11 cellular contexts compared by ENCODE assay signal in the genomic region with DNA sequence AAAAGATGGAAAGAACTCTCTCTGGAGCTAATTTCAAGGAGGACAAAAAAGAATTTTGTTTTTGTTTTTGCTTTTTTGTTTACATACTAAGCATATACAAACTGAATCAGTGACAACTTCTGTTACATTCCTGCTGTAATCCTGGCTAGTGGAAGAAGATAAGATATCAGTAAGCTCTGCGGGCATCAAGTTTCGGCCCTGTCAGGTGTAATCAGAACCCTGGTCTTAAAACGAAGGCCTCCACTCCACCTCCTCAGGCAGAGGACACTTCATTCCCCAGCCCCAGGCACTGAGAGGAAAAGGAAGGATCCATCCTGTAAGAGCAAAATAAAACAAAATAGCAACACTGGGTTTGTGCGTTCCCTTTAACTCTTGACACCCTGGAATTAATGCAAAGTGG.
DNase-seq lines count a peak whose midpoint lies in the region; ATAC-seq and TF ChIP-seq lines count a peak whose summit lies in the region.
"Had no signal": no experiment of that assay in that cellular context is flagged by ENCODE, and none has a peak within 500 bp of the region (broad histone marks: within the 10 kb centered on the region; RNA-seq: fewer than 3 reads in every experiment).

No MANE protein-coding gene starts in this region.

- no peak overlapping the region for H3K9ac ChIP-seq in skeletal muscle tissue (ENCODE audit: low read depth in 1 of 3, low read length in 3 of 3)

- peak overlapping the region; percentile 2 for H3K27ac ChIP-seq in hepatocyte
- peak overlapping the region; percentile 22 for H3K27ac ChIP-seq in skeletal muscle tissue (ENCODE audit: low read depth, low read length)
- H3K27ac ChIP-seq in WERI-Rb-1 = no peak overlapping the region

- peak; percentile 54 for ATAC-seq in SK-N-SH treated with all-trans-retinoic acid at 6 μM for 48 hours
- ATAC-seq in HG02642 (IDR thresholded peaks at IDR 0.05; ENCODE audit: poor library complexity, unreplicated experiment) = no peak
- ATAC-seq: activated naive CD8-positive, alpha-beta T cell treated with anti-CD3 and anti-CD28 coated beads, Interleukin-2, amount 50 U/mL, for 24 hours; K562 had no signal

- no peak overlapping the region for H3K27ac Mint-ChIP-seq in activated CD4-positive, alpha-beta memory T cell treated with anti-CD3 and anti-CD28 coated beads for 36 hours
- H3K27ac Mint-ChIP-seq: activated naive CD8-positive, alpha-beta T cell treated with anti-CD3 and anti-CD28 coated beads, Interleukin-2, amount 50 U/mL, for 24 hours had no signal

- 15% methylated on average over 4 of the region's 4 CpGs for WGBS in hepatocyte (ENCODE audit: low lambda C conversion rate, missing lambda C conversion rate)

- CTCF ChIA-PET in activated CD4-positive, alpha-beta memory T cell treated with anti-CD3 and anti-CD28 coated beads for 36 hours (lab: Charles Lee) = no interaction called here

- no peak overlapping the region for H3K4me2 ChIP-seq in hepatocyte

- H3K4me3 ChIP-seq in H7 (ENCODE audit: insufficient read depth, low read depth, low read length) = no peak overlapping the region
- no peak overlapping the region for H3K4me3 ChIP-seq in hepatocyte
- H3K4me3 ChIP-seq in skeletal muscle tissue (ENCODE audit: low read length in 3 of 3) = no peak overlapping the region
- H3K4me3 ChIP-seq in WERI-Rb-1 (ENCODE audit: low read depth, low read length) = no peak overlapping the region
- H3K4me3 ChIP-seq: K562 had no signal

- H3K4me1 Mint-ChIP-seq in activated CD4-positive, alpha-beta memory T cell treated with anti-CD3 and anti-CD28 coated beads for 36 hours (ENCODE audit: low read depth) = no peaks in the 10 kb centered on the region

- H3K27me3 ChIP-seq in H7 (ENCODE audit: control insufficient read depth, insufficient read depth, low read length) (no peaks in the 10 kb centered on the region), hepatocyte (no peaks in the 10 kb centered on the region), skeletal muscle tissue (ENCODE audit: control insufficient read depth in 3 of 3, insufficient read depth in 3 of 3, low read length in 3 of 3) (no peaks in the 10 kb centered on the region), WERI-Rb-1 (ENCODE audit: insufficient read depth, low read depth, severe bottlenecking) (no peaks in the 10 kb centered on the region)

- peaks cover 25% of the 10 kb centered on the region for H3K4me1 ChIP-seq in hepatocyte (ENCODE audit: insufficient read depth)
- peaks cover 16 to 23% (median 21%) of the 10 kb centered on the region in 3 donors for H3K4me1 ChIP-seq in skeletal muscle tissue (ENCODE audit: control insufficient read depth in 3 of 3, insufficient read depth in 3 of 3, low read length in 3 of 3)

- H3K9me3 Mint-ChIP-seq in activated CD4-positive, alpha-beta memory T cell treated with anti-CD3 and anti-CD28 coated beads for 36 hours = no peaks in the 10 kb centered on the region
- H3K9me3 Mint-ChIP-seq: activated naive CD8-positive, alpha-beta T cell treated with anti-CD3 and anti-CD28 coated beads, Interleukin-2, amount 50 U/mL, for 24 hours had no signal

- no peaks in the 10 kb centered on the region for H4K20me1 ChIP-seq in hepatocyte (ENCODE audit: insufficient read depth, poor library complexity, severe bottlenecking)

- peaks cover 29% of the 10 kb centered on the region for H3K27me3 Mint-ChIP-seq in activated CD4-positive, alpha-beta memory T cell treated with anti-CD3 and anti-CD28 coated beads for 36 hours

- H3K36me3 ChIP-seq in H7 (replicated peaks; ENCODE audit: control insufficient read depth, insufficient read depth, low read length) (no peaks in the 10 kb centered on the region), hepatocyte (replicated peaks; ENCODE audit: insufficient read depth, low read depth) (no peaks in the 10 kb centered on the region), skeletal muscle tissue (ENCODE audit: control insufficient read depth in 3 of 3, insufficient read depth in 3 of 3, low read length in 3 of 3) (no peaks in the 10 kb centered on the region), WERI-Rb-1 (no peaks in the 10 kb centered on the region)

- H3K36me3 Mint-ChIP-seq in activated CD4-positive, alpha-beta memory T cell treated with anti-CD3 and anti-CD28 coated beads for 36 hours = no peaks in the 10 kb centered on the region

- H3K4me3 Mint-ChIP-seq in activated CD4-positive, alpha-beta memory T cell treated with anti-CD3 and anti-CD28 coated beads for 36 hours = no peak overlapping the region
- H3K4me3 Mint-ChIP-seq: activated naive CD8-positive, alpha-beta T cell treated with anti-CD3 and anti-CD28 coated beads, Interleukin-2, amount 50 U/mL, for 24 hours had no signal

- POLR2A ChIA-PET in activated CD4-positive, alpha-beta memory T cell treated with anti-CD3 and anti-CD28 coated beads for 36 hours (lab: Charles Lee) = no interaction called here

- no peak overlapping the region for H2AFZ ChIP-seq in hepatocyte

- no peak for TF ChIP-seq CTCF in hepatocyte (IDR thresholded peaks at IDR 0.05; ENCODE audit: poor library complexity)
- TF ChIP-seq CTCF in WERI-Rb-1 (IDR thresholded peaks at IDR 0.05; ENCODE audit: low read depth, low read length) = no peak

- DNase-seq in H7 (peak; percentile 19), hepatocyte (ENCODE audit: low spot score) (no peak), WERI-Rb-1 (no peak)
- DNase-seq in activated CD4-positive, alpha-beta memory T cell treated with anti-CD3 and anti-CD28 coated beads for 36 hours = no peak
- no peak for DNase-seq in stimulated activated CD4-positive, alpha-beta T cell treated with anti-CD3 and anti-CD28 coated beads, Interleukin-15, amount 100 ng/mL, for 24 hours
- DNase-seq: activated naive CD8-positive, alpha-beta T cell treated with anti-CD3 and anti-CD28 coated beads, Interleukin-2, amount 50 U/mL, for 24 hours; erythroblast had no signal

- H3K9me2 ChIP-seq in hepatocyte (replicated peaks; ENCODE audit: insufficient read depth) = no peaks in the 10 kb centered on the region

- H3K79me2 ChIP-seq in hepatocyte = no peaks in the 10 kb centered on the region

- H3K9me3 ChIP-seq in hepatocyte (ENCODE audit: low read depth) (no peaks in the 10 kb centered on the region), skeletal muscle tissue (ENCODE audit: control insufficient read depth in 3 of 3, low read length in 3 of 3) (no peaks in the 10 kb centered on the region), WERI-Rb-1 (ENCODE audit: severe bottlenecking) (no peaks in the 10 kb centered on the region)

- intact Hi-C loops in activated CD4-positive, alpha-beta memory T cell treated with anti-CD3 and anti-CD28 coated beads for 36 hours (cut with micrococcal nuclease) = no loop called here

TF ChIP-seq in SK-N-SH treated with all-trans-retinoic acid at 6 μM for 48 hours, 23 proteins besides CTCF, POLR2A, EP300 and RAD21:
- TF ChIP-seq, protein P1, sequence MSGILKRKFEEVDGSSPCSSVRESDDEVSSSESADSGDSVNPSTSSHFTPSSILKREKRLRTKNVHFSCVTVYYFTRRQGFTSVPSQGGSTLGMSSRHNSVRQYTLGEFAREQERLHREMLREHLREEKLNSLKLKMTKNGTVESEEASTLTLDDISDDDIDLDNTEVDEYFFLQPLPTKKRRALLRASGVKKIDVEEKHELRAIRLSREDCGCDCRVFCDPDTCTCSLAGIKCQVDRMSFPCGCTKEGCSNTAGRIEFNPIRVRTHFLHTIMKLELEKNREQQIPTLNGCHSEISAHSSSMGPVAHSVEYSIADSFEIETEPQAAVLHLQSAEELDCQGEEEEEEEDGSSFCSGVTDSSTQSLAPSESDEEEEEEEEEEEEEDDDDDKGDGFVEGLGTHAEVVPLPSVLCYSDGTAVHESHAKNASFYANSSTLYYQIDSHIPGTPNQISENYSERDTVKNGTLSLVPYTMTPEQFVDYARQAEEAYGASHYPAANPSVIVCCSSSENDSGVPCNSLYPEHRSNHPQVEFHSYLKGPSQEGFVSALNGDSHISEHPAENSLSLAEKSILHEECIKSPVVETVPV (CRISPR knock-in tag; IDR thresholded peaks at IDR 0.05) = no peak
- TF ChIP-seq, protein P2, sequence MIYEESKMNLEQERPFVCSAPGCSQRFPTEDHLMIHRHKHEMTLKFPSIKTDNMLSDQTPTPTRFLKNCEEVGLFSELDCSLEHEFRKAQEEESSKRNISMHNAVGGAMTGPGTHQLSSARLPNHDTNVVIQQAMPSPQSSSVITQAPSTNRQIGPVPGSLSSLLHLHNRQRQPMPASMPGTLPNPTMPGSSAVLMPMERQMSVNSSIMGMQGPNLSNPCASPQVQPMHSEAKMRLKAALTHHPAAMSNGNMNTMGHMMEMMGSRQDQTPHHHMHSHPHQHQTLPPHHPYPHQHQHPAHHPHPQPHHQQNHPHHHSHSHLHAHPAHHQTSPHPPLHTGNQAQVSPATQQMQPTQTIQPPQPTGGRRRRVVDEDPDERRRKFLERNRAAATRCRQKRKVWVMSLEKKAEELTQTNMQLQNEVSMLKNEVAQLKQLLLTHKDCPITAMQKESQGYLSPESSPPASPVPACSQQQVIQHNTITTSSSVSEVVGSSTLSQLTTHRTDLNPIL (CRISPR knock-in tag; IDR thresholded peaks at IDR 0.05; ENCODE audit: low read depth) = no peak
- TF ChIP-seq TCF4 (CRISPR knock-in tag; IDR thresholded peaks at IDR 0.05; ENCODE audit: borderline replicate concordance) (no peak), ZC3H10 (CRISPR knock-in tag; IDR thresholded peaks at IDR 0.05) (no peak), ZNF565 (CRISPR knock-in tag; conservative IDR thresholded peaks at IDR 0.05; ENCODE audit: low read depth) (no peak), ZFP3 (CRISPR knock-in tag; IDR thresholded peaks at IDR 0.05) (no peak), TOX (CRISPR knock-in tag; IDR thresholded peaks at IDR 0.05; ENCODE audit: borderline replicate concordance) (no peak), ZFP30 (CRISPR knock-in tag; IDR thresholded peaks at IDR 0.05) (no peak), ZNF8 (CRISPR knock-in tag; IDR thresholded peaks at IDR 0.05) (no peak), ZNF70 (CRISPR knock-in tag; IDR thresholded peaks at IDR 0.05) (no peak)
